Comparison of ENCODE assay signal across 15 cellular contexts in the genomic region with DNA sequence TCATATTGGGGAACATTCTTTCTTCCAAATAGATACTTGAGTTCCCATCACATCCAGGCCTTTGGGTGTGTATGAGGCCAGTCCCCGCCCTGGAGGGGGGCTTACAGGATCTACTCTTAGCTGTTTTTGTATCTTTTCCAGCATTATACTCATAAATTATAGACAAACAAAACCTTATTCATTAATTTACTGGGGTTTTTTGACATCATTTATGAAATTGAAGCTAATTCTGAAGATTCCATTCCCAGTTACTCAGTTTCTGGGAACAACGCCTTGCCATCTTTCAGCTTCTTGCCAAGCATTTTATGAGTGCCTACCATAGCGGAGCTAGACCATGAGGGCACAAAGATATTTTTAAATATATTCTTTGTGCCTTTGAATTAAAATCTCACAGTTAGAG.
DNase-seq lines count a peak whose midpoint lies in the region; ATAC-seq lines count a peak whose summit lies in the region.
"Had no signal": no experiment of that assay in that cellular context is flagged by ENCODE, and none has a peak within 500 bp of the region (broad histone marks: within the 10 kb centered on the region; RNA-seq: fewer than 3 reads in every experiment).

No MANE protein-coding gene starts in this region.

- H3K4me1 ChIP-seq in SJCRH30: peaks cover 2% of the 10 kb centered on the region; the same call in 1 of the 2 replicates
- H3K4me1 ChIP-seq: BLaER1 had no signal

- no peaks in the 10 kb centered on the region for H3K27me3 ChIP-seq in MG63
- no peaks in the 10 kb centered on the region for H3K27me3 ChIP-seq in SJCRH30
- H3K27me3 ChIP-seq: BLaER1 had no signal

- DNase-seq in COLO829 (ENCODE audit: low spot score) (peak; percentile 9), MG63 (peak; percentile 84), fibroblast of peridontal ligament (ENCODE audit: extremely low read depth) (peak; percentile 32), SJCRH30 (no peak)
- no peak for DNase-seq in stimulated activated CD8-positive, alpha-beta memory T cell treated with anti-CD3 and anti-CD28 coated beads, Interleukin-4, amount 100 ng/mL, for 48 hours
- DNase-seq: ACHN; CD4-positive, alpha-beta memory T cell; NCI-H1694; NCI-H774; OCI-M1; Right ventricle myocardium superior had no signal

- ATAC-seq in GM18858 (IDR thresholded peaks at IDR 0.05; ENCODE audit: unreplicated experiment) (no peak), HG03039 (IDR thresholded peaks at IDR 0.05; ENCODE audit: unreplicated experiment) (no peak)

- no peaks in the 10 kb centered on the region for H3K9me3 ChIP-seq in MG63
- H3K9me3 ChIP-seq in SJCRH30 (replicated peaks): no peaks in the 10 kb centered on the region
- H3K9me3 ChIP-seq: BLaER1 had no signal

- H3K36me3 ChIP-seq in MG63: peaks cover 25% of the 10 kb centered on the region
- peaks cover 3% of the 10 kb centered on the region; the same call in 1 of the 2 replicates for H3K36me3 ChIP-seq in SJCRH30
- H3K36me3 ChIP-seq: BLaER1 had no signal

- H3K4me3 ChIP-seq in MG63 (no peak overlapping the region), SJCRH30 (no peak overlapping the region)
- H3K4me3 ChIP-seq: BLaER1, SK-N-MC had no signal

- H3K27ac ChIP-seq in SJCRH30: no peak overlapping the region
- H3K27ac ChIP-seq: BLaER1, SK-N-MC had no signal

Comparison
In these comparisons a context has a peak if more than half of its experiments do, and no peak if none do; other contexts are left out.
1. DNase-seq: peak in COLO829 (single experiment), MG63 (single experiment) and fibroblast of peridontal ligament (single experiment); none in stimulated activated CD8-positive, alpha-beta memory T cell treated with anti-CD3 and anti-CD28 coated beads, Interleukin-4, amount 100 ng/mL, for 48 hours (single experiment) and SJCRH30 (0 of 2).